Comparison of ENCODE assay signal across 12 cellular contexts in genomic region chr11:102226702-102227101, GRCh38.
A peak's percentile ranks its signal among the peaks of the same experiment; 100 is the strongest.
DNase-seq lines count a peak whose midpoint lies in the region; ATAC-seq, FAIRE-seq and TF ChIP-seq lines count a peak whose summit lies in the region.
"Had no signal": no experiment of that assay in that cellular context is flagged by ENCODE, and none has a peak within 500 bp of the region (broad histone marks: within the 10 kb centered on the region; RNA-seq: fewer than 3 reads in every experiment).

No MANE protein-coding gene starts in this region.

- H3K27me3 ChIP-seq in Panc1 (ENCODE audit: control insufficient read depth, insufficient read depth, low read length) (no peaks in the 10 kb centered on the region), H1 (replicated peaks in 1 of 4; ENCODE audit: control insufficient read depth in 3 of 4, extremely low read depth in 1 of 4, insufficient read depth in 3 of 4, low read length in 3 of 4) (no peaks in the 10 kb centered on the region)
- H3K27me3 ChIP-seq: BE2C had no signal

- H3K18ac ChIP-seq in H1 (ENCODE audit: extremely low read depth, low read length): no peak overlapping the region

- H4K91ac ChIP-seq in H1 (replicated peaks; ENCODE audit: insufficient read length, low read length): no peak overlapping the region

- no peak for TF ChIP-seq CTCF in Panc1 (IDR thresholded peaks at IDR 0.05)
- TF ChIP-seq CTCF in H1 (IDR thresholded peaks at IDR 0.05; ENCODE audit: control extremely low read depth in 1 of 3, insufficient read depth in 1 of 3, low read depth in 1 of 3, low read length in 3 of 3): no peak
- TF ChIP-seq CTCF in nephron progenitor cell (IDR thresholded peaks at IDR 0.05): no peak

- DNase-seq in Daoy (ENCODE audit: low read depth) (peak; percentile 84), Panc1 (ENCODE audit: low read depth, low spot score) (no peak), H1 (ENCODE audit: low read depth in 1 of 2, low spot score in 2 of 2) (no peak), nephron progenitor cell (no peak), cerebellar nuclear complex (lab: John Stamatoyannopoulos, UW) (no peak)
- DNase-seq: BE2C, NCI-H524, occipital lobe had no signal

- no peak overlapping the region for H2BK12ac ChIP-seq in H1 (ENCODE audit: low read depth, low read length)

- no peak overlapping the region for H2BK15ac ChIP-seq in H1 (ENCODE audit: low read length)

- in situ Hi-C loops in Panc1 (cut with HindIII; ENCODE audit: low pct_unique_long_range_greater_than_20kb, low sequenced_read_pairs): no loop called here

- no TSS peak for BruUV-seq in Panc1 (replicated peaks; lab: Mats Ljungman, UMichigan)

- H2AFZ ChIP-seq in H1 (ENCODE audit: low read length): no peak overlapping the region

- H3K4me3 Mint-ChIP-seq in nephron progenitor cell: no peak overlapping the region
- H3K4me3 Mint-ChIP-seq: dendritic cell treated with granulocyte-macrophage colony-stimulating factor and Interleukin-4, amounts not matched to agents 40 ng/mL and 50 ng/mL, for 4 days had no signal

- H3K4me2 ChIP-seq in H1 (ENCODE audit: insufficient read depth in 1 of 2, low read depth in 2 of 2, low read length in 2 of 2): no peak overlapping the region

- peak overlapping the region; percentile 82 for H3K27ac Mint-ChIP-seq in nephron progenitor cell
- H3K27ac Mint-ChIP-seq: dendritic cell treated with granulocyte-macrophage colony-stimulating factor and Interleukin-4, amounts not matched to agents 40 ng/mL and 50 ng/mL, for 4 days had no signal

- FAIRE-seq in H1 (lab: Jason Lieb, UNC): no peak

- no peaks in the 10 kb centered on the region; the same call in 1 of the 2 replicates for H3K79me1 ChIP-seq in H1 (ENCODE audit: low read depth, low read length)

- TF ChIP-seq POLR2A in H1 (IDR thresholded peaks at IDR 0.05; ENCODE audit: control extremely low read depth in 1 of 2, low read depth in 2 of 2, low read length in 2 of 2): no peak

- CTCF ChIA-PET in Panc1 (lab: Charles Lee): no interaction called here
- CTCF ChIA-PET in H1 (lab: Charles Lee; ENCODE audit: partially characterized antibody): interaction anchor here (1.0 to 2.4 kb wide), 7 partner anchors 15 to 83 kb away, joined by 3 to 12 read pairs (median 4); no protein-coding TSS in a partner anchor

- peak overlapping the region; percentile 15 for H4K5ac ChIP-seq in H1 (ENCODE audit: insufficient read length, low read depth, low read length)

- H2BK120ac ChIP-seq in H1 (replicated peaks; ENCODE audit: low read depth, low read length): no peak overlapping the region

- TF ChIP-seq RAD21 in H1 (IDR thresholded peaks at IDR 0.05 in 1 of 2, conservative IDR thresholded peaks at IDR 0.05 in 1 of 2; ENCODE audit: low read depth in 2 of 2, low read length in 2 of 2): no peak

- 91% methylated on average over 7 of the region's 7 CpGs; no CpG with 5 or more reads in 1 of the 2 experiments for WGBS in H1 (ENCODE audit: extremely low coverage in 1 of 2, insufficient coverage in 1 of 2, insufficient read length in 1 of 2, insufficient replicate concordance in 2 of 2, low coverage in 1 of 2, low lambda C conversion rate in 2 of 2, missing lambda C conversion rate in 1 of 2), 2 experiments

- H3K9me3 Mint-ChIP-seq in nephron progenitor cell: no peaks in the 10 kb centered on the region
- H3K9me3 Mint-ChIP-seq: dendritic cell treated with granulocyte-macrophage colony-stimulating factor and Interleukin-4, amounts not matched to agents 40 ng/mL and 50 ng/mL, for 4 days had no signal

- 0 out of 2 replicates have a peak overlapping the region, but pooled peaks have one; percentile 26 for H3K27ac ChIP-seq in Panc1 (ENCODE audit: low read length)
- no peak overlapping the region for H3K27ac ChIP-seq in H1 (ENCODE audit: low read depth, low read length)

- no peaks in the 10 kb centered on the region for H4K20me1 ChIP-seq in H1 (replicated peaks in 1 of 2; ENCODE audit: control insufficient read depth in 1 of 2, insufficient read depth in 2 of 2, low read length in 2 of 2)

- no peak overlapping the region for H3K4ac ChIP-seq in H1 (replicated peaks; ENCODE audit: insufficient read length, low read depth, low read length)

- H4K8ac ChIP-seq in H1 (ENCODE audit: extremely low read depth, insufficient read depth, low read length): no peak overlapping the region

- no peak overlapping the region for H3K9ac ChIP-seq in H1 (replicated peaks in 1 of 4; ENCODE audit: extremely low read depth in 1 of 4, low read depth in 3 of 4, low read length in 3 of 4)

- H2AK5ac ChIP-seq in H1 (ENCODE audit: low read depth, low read length): no peak overlapping the region

- ATAC-seq in Panc1 (no peak), HG02840 (IDR thresholded peaks at IDR 0.05; ENCODE audit: low FRiP score, unreplicated experiment) (no peak), GM21367 (IDR thresholded peaks at IDR 0.05; ENCODE audit: unreplicated experiment) (no peak), GM21381 (IDR thresholded peaks at IDR 0.05; ENCODE audit: unreplicated experiment) (no peak)

- H3K9me3 ChIP-seq in Panc1 (ENCODE audit: control insufficient read depth, insufficient read depth, low read depth, low read length) (no peaks in the 10 kb centered on the region), H1 (ENCODE audit: insufficient read depth in 2 of 2, low read depth in 1 of 2, low read length in 1 of 2) (no peaks in the 10 kb centered on the region)
- H3K9me3 ChIP-seq: BE2C had no signal

- no peak overlapping the region for H3K23ac ChIP-seq in H1 (ENCODE audit: insufficient read length)

- no peak overlapping the region for H3K14ac ChIP-seq in H1 (ENCODE audit: insufficient read length)

- H3K4me1 ChIP-seq in Panc1 (ENCODE audit: control insufficient read depth, insufficient read depth, low read length) (peaks cover 35% of the 10 kb centered on the region), H1 (replicated peaks in 1 of 4; ENCODE audit: control insufficient read depth in 3 of 4, insufficient read depth in 4 of 4, low read length in 3 of 4) (peaks cover 0 to 5% (median 0%) of the 10 kb centered on the region in 4 experiments; a peak in 1 of 7 replicates)
- H3K4me1 ChIP-seq: BE2C had no signal

- intact Hi-C loops in Panc1 (cut with micrococcal nuclease; ENCODE audit: unreplicated experiment): no loop called here

- H3K23me2 ChIP-seq in H1 (ENCODE audit: low read depth, low read length): no peaks in the 10 kb centered on the region

- no peak overlapping the region for H3K4me3 ChIP-seq in Panc1 (ENCODE audit: low read depth in 2 of 2, low read length in 2 of 2)
- no peak overlapping the region for H3K4me3 ChIP-seq in H1 (ENCODE audit: extremely low read depth in 1 of 4, insufficient read depth in 2 of 4, low read depth in 3 of 4, low read length in 4 of 4)

- no peak overlapping the region for H2BK5ac ChIP-seq in H1 (ENCODE audit: low read depth, low read length)

- H3K4me1 Mint-ChIP-seq in nephron progenitor cell: no peaks in the 10 kb centered on the region

- H3K36me3 ChIP-seq in Panc1 (ENCODE audit: control insufficient read depth, insufficient read depth, low read length) (peaks cover 18% of the 10 kb centered on the region), H1 (ENCODE audit: control insufficient read depth in 2 of 4, insufficient read depth in 4 of 4, low read length in 3 of 4) (peaks cover 0 to 26% (median 8%) of the 10 kb centered on the region in 4 experiments; a peak in 5 of 8 replicates)
- H3K36me3 ChIP-seq: BE2C had no signal

- peaks cover 82% of the 10 kb centered on the region for H3K36me3 Mint-ChIP-seq in nephron progenitor cell (ENCODE audit: low read depth)

- no peak overlapping the region for H2BK20ac ChIP-seq in H1 (ENCODE audit: low read length)

- POLR2A ChIA-PET in Panc1 (lab: Charles Lee) (no interaction called here), H1 (lab: Charles Lee; ENCODE audit: partially characterized antibody) (interaction anchor here (1.5 kb wide), 1 partner anchor 44 kb away, joined by 3 read pairs; no protein-coding TSS in a partner anchor)

- H3K79me2 ChIP-seq in H1 (ENCODE audit: control insufficient read depth in 1 of 2, insufficient read depth in 2 of 2, low read length in 2 of 2): no peaks in the 10 kb centered on the region

- H3K56ac ChIP-seq in H1 (replicated peaks; ENCODE audit: insufficient read length, low read depth, low read length): no peak overlapping the region

- TF ChIP-seq EP300 in H1 (IDR thresholded peaks at IDR 0.05; ENCODE audit: borderline replicate concordance in 1 of 2, low read depth in 2 of 2, low read length in 2 of 2): no peak

- H3K27me3 Mint-ChIP-seq in nephron progenitor cell (ENCODE audit: low read depth, poor library complexity): peaks cover 2% of the 10 kb centered on the region

TF ChIP-seq in H1, 55 proteins besides CTCF, POLR2A, EP300 and RAD21:
- no peak for TF ChIP-seq KDM4A (IDR thresholded peaks at IDR 0.05; ENCODE audit: low read depth, low read length, severe bottlenecking)
- no peak for TF ChIP-seq CTBP2 (IDR thresholded peaks at IDR 0.05; ENCODE audit: borderline replicate concordance, insufficient read depth, insufficient read length, low read length)
